In genomic region chr2:192978317-192978874, GRCh38 we compare ENCODE assay signal across 22 cellular contexts.
DNase-seq lines count a peak whose midpoint lies in the region; TF ChIP-seq lines count a peak whose summit lies in the region.
"Had no signal": no experiment of that assay in that cellular context is flagged by ENCODE, and none has a peak within 500 bp of the region (broad histone marks: within the 10 kb centered on the region; RNA-seq: fewer than 3 reads in every experiment).

No MANE protein-coding gene starts in this region.

- H3K27me3 ChIP-seq in BE2C: no peaks in the 10 kb centered on the region
- H3K27me3 ChIP-seq in uterus: no peaks in the 10 kb centered on the region
- H3K27me3 ChIP-seq: neural progenitor cell had no signal

- intact Hi-C loops in uterus (cut with DNase I; ENCODE audit: low total_unique reads): no loop called here
- intact Hi-C loops in CD14-positive monocyte (cut with micrococcal nuclease): no loop called here

- peaks cover 0 to 9% (median 2%) of the 10 kb centered on the region in 7 donors for H3K9me3 Mint-ChIP-seq in CD14-positive monocyte
- H3K9me3 Mint-ChIP-seq: activated CD8-positive, alpha-beta T cell treated with anti-CD3 and anti-CD28 coated beads for 36 hours; activated naive CD8-positive, alpha-beta T cell treated with anti-CD3 and anti-CD28 coated beads, Interleukin-2, amount 10 ng/mL, durations not matched to agents 7 days and 5 days; dendritic cell treated with granulocyte-macrophage colony-stimulating factor and Interleukin-4, amounts not matched to agents 40 ng/mL and 50 ng/mL, for 4 days; GM23338; neural progenitor cell; T-helper 1 cell treated with Interleukin-12 subunit alpha and Interleukin-12 subunit beta and Interleukin-4 antibody, amounts not matched to agents 30 μg/mL and 1 μg/mL, for 36 hours had no signal

- H3K9me3 ChIP-seq in BE2C (no peaks in the 10 kb centered on the region), uterus (no peaks in the 10 kb centered on the region)
- H3K9me3 ChIP-seq: lower lobe of right lung, SJCRH30, thoracic aorta had no signal

- no peak overlapping the region for H3K27ac Mint-ChIP-seq in CD14-positive monocyte
- H3K27ac Mint-ChIP-seq: activated CD8-positive, alpha-beta T cell treated with anti-CD3 and anti-CD28 coated beads for 36 hours; activated naive CD8-positive, alpha-beta T cell treated with anti-CD3 and anti-CD28 coated beads, Interleukin-2, amount 10 ng/mL, durations not matched to agents 7 days and 5 days; dendritic cell treated with granulocyte-macrophage colony-stimulating factor and Interleukin-4, amounts not matched to agents 40 ng/mL and 50 ng/mL, for 4 days; GM23338; HFFc6; neural progenitor cell; T-helper 1 cell treated with Interleukin-12 subunit alpha and Interleukin-12 subunit beta and Interleukin-4 antibody, amounts not matched to agents 30 μg/mL and 1 μg/mL, for 36 hours had no signal

- H3K4me1 Mint-ChIP-seq in CD14-positive monocyte: no peaks in the 10 kb centered on the region
- H3K4me1 Mint-ChIP-seq: activated naive CD8-positive, alpha-beta T cell treated with anti-CD3 and anti-CD28 coated beads, Interleukin-2, amount 10 ng/mL, durations not matched to agents 7 days and 5 days; neural progenitor cell had no signal

- no peaks in the 10 kb centered on the region for H3K36me3 Mint-ChIP-seq in CD14-positive monocyte
- H3K36me3 Mint-ChIP-seq: activated naive CD8-positive, alpha-beta T cell treated with anti-CD3 and anti-CD28 coated beads, Interleukin-2, amount 10 ng/mL, durations not matched to agents 7 days and 5 days; neural progenitor cell had no signal

- DNase-seq in BE2C (peak; percentile 33), LHCN-M2 (ENCODE audit: low read depth) (peak; percentile 35), NCI-H2171 treated with DMSO at 0.1 percent for 48 hours (lab: John Stamatoyannopoulos, UW) (peak; percentile 99), SK-N-DZ (ENCODE audit: low spot score) (peak; percentile 91), uterus (no peak), CD14-positive monocyte (ENCODE audit: low spot score) (no peak), NCI-H2107 treated with DMSO at 0.1 percent for 48 hours (lab: John Stamatoyannopoulos, UW; ENCODE audit: unreplicated experiment) (no peak)
- DNase-seq: activated CD4-positive, CD25-positive, alpha-beta regulatory T cell treated with anti-CD3 and anti-CD28 coated beads, Interleukin-2, amount 50 U/mL, for 72 hours; activated CD8-positive, alpha-beta T cell treated with anti-CD3 and anti-CD28 coated beads for 36 hours; activated effector memory CD4-positive, alpha-beta T cell treated with Interleukin-2 at 50 U/mL for 16 hours; activated naive CD8-positive, alpha-beta T cell treated with anti-CD3 and anti-CD28 coated beads, Interleukin-2, amount 10 ng/mL, durations not matched to agents 7 days and 5 days; central memory CD4-positive, alpha-beta T cell; HFFc6; lower lobe of right lung; NCI-H2107; stimulated activated naive CD8-positive, alpha-beta T cell treated with anti-CD3 and anti-CD28 coated beads, Interleukin-15, Interleukin-2, amounts not matched to agents 100 U/mL and 50 U/mL, for 24 hours had no signal

- H3K4me3 ChIP-seq in BE2C (ENCODE audit: low read depth, low read length) (no peak overlapping the region), uterus (no peak overlapping the region)
- H3K4me3 ChIP-seq: GM23338, lower lobe of right lung, neural progenitor cell, SJCRH30, thoracic aorta had no signal

- H3K36me3 ChIP-seq in BE2C (no peaks in the 10 kb centered on the region), uterus (no peaks in the 10 kb centered on the region)
- H3K36me3 ChIP-seq: lower lobe of right lung, neural progenitor cell, SJCRH30, thoracic aorta had no signal

- H3K4me1 ChIP-seq in BE2C (peaks cover 14% of the 10 kb centered on the region), uterus (no peaks in the 10 kb centered on the region)
- H3K4me1 ChIP-seq: lower lobe of right lung, neural progenitor cell had no signal

- H3K4me3 Mint-ChIP-seq in CD14-positive monocyte: no peak overlapping the region
- H3K4me3 Mint-ChIP-seq: activated CD8-positive, alpha-beta T cell treated with anti-CD3 and anti-CD28 coated beads for 36 hours; activated naive CD8-positive, alpha-beta T cell treated with anti-CD3 and anti-CD28 coated beads, Interleukin-2, amount 10 ng/mL, durations not matched to agents 7 days and 5 days; dendritic cell treated with granulocyte-macrophage colony-stimulating factor and Interleukin-4, amounts not matched to agents 40 ng/mL and 50 ng/mL, for 4 days; GM23338; HFFc6; neural progenitor cell; T-helper 1 cell treated with Interleukin-12 subunit alpha and Interleukin-12 subunit beta and Interleukin-4 antibody, amounts not matched to agents 30 μg/mL and 1 μg/mL, for 36 hours had no signal

- H3K27me3 Mint-ChIP-seq in CD14-positive monocyte (ENCODE audit: low read depth in 3 of 3): no peaks in the 10 kb centered on the region
- H3K27me3 Mint-ChIP-seq: activated CD8-positive, alpha-beta T cell treated with anti-CD3 and anti-CD28 coated beads for 36 hours; activated naive CD8-positive, alpha-beta T cell treated with anti-CD3 and anti-CD28 coated beads, Interleukin-2, amount 10 ng/mL, durations not matched to agents 7 days and 5 days; dendritic cell treated with granulocyte-macrophage colony-stimulating factor and Interleukin-4, amounts not matched to agents 40 ng/mL and 50 ng/mL, for 4 days had no signal

- TF ChIP-seq POLR2A in uterus (IDR thresholded peaks at IDR 0.05): no peak

- no peak overlapping the region for H3K27ac ChIP-seq in uterus
- H3K27ac ChIP-seq: lower lobe of right lung, neural progenitor cell, SJCRH30, thoracic aorta had no signal

- TF ChIP-seq CTCF in BE2C (IDR thresholded peaks at IDR 0.05; ENCODE audit: low read depth, low read length): no peak
- no peak for TF ChIP-seq CTCF in uterus (IDR thresholded peaks at IDR 0.05)
- no peak for TF ChIP-seq CTCF in CD14-positive monocyte (IDR thresholded peaks at IDR 0.05)

Comparison
In these comparisons a context has a peak if more than half of its experiments do, and no peak if none do; other contexts are left out.
1. DNase-seq: peak in BE2C (single experiment), LHCN-M2 (single experiment), NCI-H2171 treated with DMSO at 0.1 percent for 48 hours (single experiment) and SK-N-DZ (single experiment); none in uterus (0 of 2), CD14-positive monocyte (single experiment) and NCI-H2107 treated with DMSO at 0.1 percent for 48 hours (single experiment).